ENCODE assay signal across 24 cellular contexts in genomic region chr17:33642002-33642401, GRCh38.
DNase-seq lines count a peak whose midpoint lies in the region; ATAC-seq and TF ChIP-seq lines count a peak whose summit lies in the region.
"Had no signal": no experiment of that assay in that cellular context is flagged by ENCODE, and none has a peak within 500 bp of the region (broad histone marks: within the 10 kb centered on the region; RNA-seq: fewer than 3 reads in every experiment).

No MANE protein-coding gene starts in this region.

- H3K27ac ChIP-seq in OCI-LY7 (ENCODE audit: low read depth, low read length, poor library complexity, severe bottlenecking), result no peak overlapping the region
- H3K27ac ChIP-seq: ovary, tibial artery had no signal

- H2AFZ ChIP-seq in OCI-LY7 (ENCODE audit: low read length), result no peak overlapping the region

- H3K27me3 ChIP-seq in Caco-2 (replicated peaks; ENCODE audit: control insufficient read depth, insufficient read depth, low read length), result no peaks in the 10 kb centered on the region
- H3K27me3 ChIP-seq: ovary, tibial artery had no signal

- peaks cover 18% of the 10 kb centered on the region for H3K27me3 Mint-ChIP-seq in Caco-2 (ENCODE audit: insufficient read depth, unreplicated experiment)
- H3K27me3 Mint-ChIP-seq in activated T-cell treated with anti-CD3 and anti-CD28 coated beads, Interleukin-2, amount 50 U/mL, for 72 hours (ENCODE audit: low read depth), result peaks cover 15% of the 10 kb centered on the region

- H4K20me1 ChIP-seq in OCI-LY7 (ENCODE audit: insufficient read depth, low read length), result no peaks in the 10 kb centered on the region

- H3K4me1 Mint-ChIP-seq in Caco-2 (ENCODE audit: low read depth, unreplicated experiment), result no peaks in the 10 kb centered on the region
- H3K4me1 Mint-ChIP-seq in activated T-cell treated with anti-CD3 and anti-CD28 coated beads, Interleukin-2, amount 50 U/mL, for 72 hours (ENCODE audit: low read depth), result peaks cover 6% of the 10 kb centered on the region

- BruUV-seq in Caco-2 (replicated peaks; lab: Mats Ljungman, UMichigan) (no TSS peak), OCI-LY7 (replicated peaks; lab: Mats Ljungman, UMichigan) (no TSS peak)

- 0 out of 2 replicates have a peak, but pooled peaks cover 7% of the 10 kb centered on the region for H3K9me3 ChIP-seq in Caco-2
- H3K9me3 ChIP-seq in OCI-LY7 (ENCODE audit: low read length), result peaks cover 12% of the 10 kb centered on the region; the same call in 1 of the 2 replicates
- H3K9me3 ChIP-seq: HAP-1, ovary, tibial artery had no signal

- no peaks in the 10 kb centered on the region for H3K79me2 ChIP-seq in OCI-LY7 (ENCODE audit: insufficient read depth, low read depth, low read length)

- POLR2A ChIA-PET in Caco-2 (lab: Charles Lee) (no interaction called here), OCI-LY7 (lab: Charles Lee) (interaction anchor here (0.6 kb wide), 1 partner anchor 27 kb away, joined by 4 read pairs; no protein-coding TSS in a partner anchor)

- no peaks in the 10 kb centered on the region for H3K9me2 ChIP-seq in OCI-LY7 (ENCODE audit: insufficient read depth, low read length)

- CTCF ChIA-PET in Caco-2 (lab: Charles Lee) (no interaction called here), OCI-LY7 (lab: Charles Lee; ENCODE audit: unreplicated experiment) (no interaction called here)

- H3K36me3 Mint-ChIP-seq in Caco-2 (ENCODE audit: insufficient read depth, unreplicated experiment), result no peaks in the 10 kb centered on the region
- H3K36me3 Mint-ChIP-seq in activated T-cell treated with anti-CD3 and anti-CD28 coated beads, Interleukin-2, amount 50 U/mL, for 72 hours (ENCODE audit: insufficient read depth in 2 of 2), result peaks cover 0 to 4% of the 10 kb centered on the region in 2 donors
- H3K36me3 Mint-ChIP-seq: activated CD4-positive, alpha-beta memory T cell treated with anti-CD3 and anti-CD28 coated beads for 36 hours; IgD-negative memory B cell had no signal

- H3K27ac Mint-ChIP-seq in Caco-2 (ENCODE audit: unreplicated experiment), result no peak overlapping the region
- no peak overlapping the region for H3K27ac Mint-ChIP-seq in activated T-cell treated with anti-CD3 and anti-CD28 coated beads, Interleukin-2, amount 50 U/mL, for 72 hours
- H3K27ac Mint-ChIP-seq: activated CD4-positive, alpha-beta memory T cell treated with anti-CD3 and anti-CD28 coated beads for 36 hours; CD4-positive, alpha-beta T cell; IgD-negative memory B cell; T-helper 17 cell had no signal

- intact Hi-C loops in Caco-2 (cut with micrococcal nuclease; ENCODE audit: unreplicated experiment) (no loop called here), OCI-LY7 (cut with micrococcal nuclease; ENCODE audit: unreplicated experiment) (no loop called here), left cardiac atrium (cut with DNase I) (loop anchor here in 1 of 2 donors (10.0 kb wide), 1 partner anchor 117 kb away; no protein-coding TSS in a partner anchor)

- TF ChIP-seq CTCF in Caco-2 (IDR thresholded peaks at IDR 0.05; ENCODE audit: insufficient read depth in 1 of 2, low read depth in 1 of 2, low read length in 1 of 2, severe bottlenecking in 1 of 2, unreplicated experiment in 1 of 2), result peak; percentile 27 to 31
- peak; percentile 50 for TF ChIP-seq CTCF in OCI-LY7 (conservative IDR thresholded peaks at IDR 0.05; ENCODE audit: low read length)

- no peaks in the 10 kb centered on the region for H3K4me1 ChIP-seq in Caco-2
- H3K4me1 ChIP-seq in OCI-LY7 (ENCODE audit: insufficient read depth, low read length, poor library complexity, severe bottlenecking), result no peaks in the 10 kb centered on the region
- H3K4me1 ChIP-seq: HAP-1, tibial artery had no signal

- no peak overlapping the region for H3K4me2 ChIP-seq in OCI-LY7 (ENCODE audit: low read length)

- H3K4me3 Mint-ChIP-seq in Caco-2 (ENCODE audit: unreplicated experiment), result no peak overlapping the region
- H3K4me3 Mint-ChIP-seq in activated T-cell treated with anti-CD3 and anti-CD28 coated beads, Interleukin-2, amount 50 U/mL, for 72 hours, result no peak overlapping the region
- H3K4me3 Mint-ChIP-seq: activated CD4-positive, alpha-beta memory T cell treated with anti-CD3 and anti-CD28 coated beads for 36 hours; CD4-positive, alpha-beta T cell; central memory CD8-positive, alpha-beta T cell; IgD-negative memory B cell; T-helper 17 cell had no signal

- H3K4me3 ChIP-seq in Caco-2 (ENCODE audit: low read depth, low read length), result no peak overlapping the region
- no peak overlapping the region for H3K4me3 ChIP-seq in OCI-LY7 (ENCODE audit: low read depth, low read length, poor library complexity, severe bottlenecking)
- H3K4me3 ChIP-seq: HAP-1, ovary, tibial artery had no signal

- peaks cover 7% of the 10 kb centered on the region for H3K9me3 Mint-ChIP-seq in Caco-2 (ENCODE audit: unreplicated experiment)
- peaks cover 1 to 9% of the 10 kb centered on the region in 2 donors for H3K9me3 Mint-ChIP-seq in activated T-cell treated with anti-CD3 and anti-CD28 coated beads, Interleukin-2, amount 50 U/mL, for 72 hours

- ATAC-seq in activated T-cell treated with anti-CD3 and anti-CD28 coated beads, Interleukin-2, amount 50 U/mL, for 72 hours (replicated peaks in 1 of 2), result no peak
- ATAC-seq in left cardiac atrium (no peak), HG02610 (IDR thresholded peaks at IDR 0.05; ENCODE audit: unreplicated experiment) (no peak)
- ATAC-seq: stimulated activated naive CD8-positive, alpha-beta T cell treated with anti-CD3 and anti-CD28 coated beads, Interleukin-15, Interleukin-2, amounts not matched to agents 100 U/mL and 50 U/mL, for 24 hours; T-helper 17 cell had no signal

- DNase-seq in Caco-2 (no peak), GM19238 (ENCODE audit: insufficient read length, low spot score) (peak; percentile 4), OCI-LY7 (ENCODE audit: low spot score) (peak; percentile 2), germinal center (ENCODE audit: low spot score) (peak; percentile 47), left cardiac atrium (no peak), DMS79 treated with DMSO at 0.1 percent for 48 hours (lab: John Stamatoyannopoulos, UW) (no peak)
- no peak for DNase-seq in activated T-cell treated with anti-CD3 and anti-CD28 coated beads, Interleukin-2, amount 50 U/mL, for 72 hours
- DNase-seq: activated CD4-positive, alpha-beta memory T cell treated with anti-CD3 and anti-CD28 coated beads for 36 hours; activated naive CD4-positive, alpha-beta T cell; aorta; CD4-positive, alpha-beta T cell; NCI-H1092; NCI-H2029 treated with DMSO at 0.1 percent for 48 hours; NCI-H510A treated with DMSO at 0.1 percent for 48 hours; ovary; SHP77; stimulated activated CD4-positive, alpha-beta T cell treated with anti-CD3 and anti-CD28 coated beads, Interleukin-1b, Interleukin-23, amount 100 ng/mL, for 48 hours; stimulated activated naive CD8-positive, alpha-beta T cell treated with anti-CD3 and anti-CD28 coated beads, Interleukin-15, Interleukin-2, amounts not matched to agents 100 U/mL and 50 U/mL, for 24 hours; T-helper 17 cell; tibial artery had no signal

- H3K36me3 ChIP-seq in Caco-2 (ENCODE audit: control insufficient read depth, insufficient read depth, low read length) (no peaks in the 10 kb centered on the region), OCI-LY7 (ENCODE audit: insufficient read depth, low read length) (no peaks in the 10 kb centered on the region)
- H3K36me3 ChIP-seq: HAP-1, ovary, tibial artery had no signal

Comparison
In these comparisons a context has a peak if more than half of its experiments do, and no peak if none do; other contexts are left out.
1. DNase-seq: peak in GM19238 (single experiment), OCI-LY7 (single experiment) and germinal center (single experiment); none in Caco-2 (0 of 2), activated T-cell treated with anti-CD3 and anti-CD28 coated beads, Interleukin-2, amount 50 U/mL, for 72 hours (0 of 2), left cardiac atrium (single experiment) and DMS79 treated with DMSO at 0.1 percent for 48 hours (single experiment).